In genomic region chr19:4914736-4915501, GRCh38 we compare ENCODE assay signal across 1 cellular context.
TF ChIP-seq lines count a peak whose summit lies in the region.

No MANE protein-coding gene starts in this region.

TF ChIP-seq in HEK293, 187 proteins besides CTCF, POLR2A, EP300 and RAD21 (continued from another document and continues in another):
- TF ChIP-seq, protein P1, sequence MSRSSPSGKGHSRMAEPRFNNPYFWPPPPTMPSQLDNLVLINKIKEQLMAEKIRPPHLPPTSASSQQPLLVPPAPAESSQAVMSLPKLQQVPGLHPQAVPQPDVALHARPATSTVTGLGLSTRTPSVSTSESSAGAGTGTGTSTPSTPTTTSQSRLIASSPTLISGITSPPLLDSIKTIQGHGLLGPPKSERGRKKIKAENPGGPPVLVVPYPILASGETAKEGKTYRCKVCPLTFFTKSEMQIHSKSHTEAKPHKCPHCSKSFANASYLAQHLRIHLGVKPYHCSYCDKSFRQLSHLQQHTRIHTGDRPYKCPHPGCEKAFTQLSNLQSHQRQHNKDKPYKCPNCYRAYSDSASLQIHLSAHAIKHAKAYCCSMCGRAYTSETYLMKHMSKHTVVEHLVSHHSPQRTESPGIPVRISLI (tag by site-specific recombination; IDR thresholded peaks at IDR 0.05), result no peak
- TF ChIP-seq ZFP69B (tag by site-specific recombination; IDR thresholded peaks at IDR 0.05) (peak; percentile 85), ZNF366 (tag by site-specific recombination; conservative IDR thresholded peaks at IDR 0.05) (peak; percentile 41; the same call in 1 of the 2 replicates), ZSCAN23 (tag by site-specific recombination; IDR thresholded peaks at IDR 0.05) (no peak), REPIN1 (tag by site-specific recombination; IDR thresholded peaks at IDR 0.05; ENCODE audit: low read depth) (no peak), ZBTB44 (tag by site-specific recombination; IDR thresholded peaks at IDR 0.05) (0 out of 2 replicates have a peak, but pooled peaks have one; percentile 36), ZNF132 (tag by site-specific recombination; IDR thresholded peaks at IDR 0.05; ENCODE audit: borderline replicate concordance) (no peak), ZNF654 (tag by site-specific recombination; IDR thresholded peaks at IDR 0.05; ENCODE audit: low read depth) (no peak), SCRT1 (tag by site-specific recombination; IDR thresholded peaks at IDR 0.05; ENCODE audit: borderline replicate concordance) (peak; percentile 37; the same call in 1 of the 2 replicates), PRDM10 (tag by site-specific recombination; IDR thresholded peaks at IDR 0.05) (0 out of 2 replicates have a peak, but pooled peaks have one; percentile 10), KLF10 (tag by site-specific recombination; IDR thresholded peaks at IDR 0.05) (peak; percentile 93), ZBTB20 (tag by site-specific recombination; IDR thresholded peaks at IDR 0.05) (no peak), ZNF518A (tag by site-specific recombination; conservative IDR thresholded peaks at IDR 0.05; ENCODE audit: low read depth) (no peak), ZNF529 (tag by site-specific recombination; IDR thresholded peaks at IDR 0.05; ENCODE audit: insufficient replicate concordance) (no peak), ZBTB49 (tag by site-specific recombination; IDR thresholded peaks at IDR 0.05; ENCODE audit: low read depth) (no peak), ZNF843 (tag by site-specific recombination; IDR thresholded peaks at IDR 0.05) (no peak), ZNF174 (tag by site-specific recombination; IDR thresholded peaks at IDR 0.05) (no peak), ZNF48 (tag by site-specific recombination; IDR thresholded peaks at IDR 0.05) (no peak), KLF16 (tag by site-specific recombination; IDR thresholded peaks at IDR 0.05) (peak; percentile 69; the same call in 1 of the 2 replicates), ZNF18 (tag by site-specific recombination; IDR thresholded peaks at IDR 0.05) (no peak), ZFP3 (tag by site-specific recombination; IDR thresholded peaks at IDR 0.05; ENCODE audit: low read depth) (no peak), ZNF747 (tag by site-specific recombination; IDR thresholded peaks at IDR 0.05) (no peak), SP2 (tag by site-specific recombination; IDR thresholded peaks at IDR 0.05) (peak; percentile 84), ZNF133 (tag by site-specific recombination; IDR thresholded peaks at IDR 0.05) (no peak), MYNN (tag by site-specific recombination; IDR thresholded peaks at IDR 0.05; ENCODE audit: borderline replicate concordance) (no peak), ZNF350 (tag by site-specific recombination; IDR thresholded peaks at IDR 0.05) (no peak), ZNF560 (tag by site-specific recombination; IDR thresholded peaks at IDR 0.05; ENCODE audit: borderline replicate concordance) (no peak), YY1 (tag by site-specific recombination; IDR thresholded peaks at IDR 0.05) (0 out of 2 replicates have a peak, but pooled peaks have one; percentile 30), ZNF221 (tag by site-specific recombination; IDR thresholded peaks at IDR 0.05; ENCODE audit: borderline replicate concordance) (no peak)
- TF ChIP-seq, protein P2, sequence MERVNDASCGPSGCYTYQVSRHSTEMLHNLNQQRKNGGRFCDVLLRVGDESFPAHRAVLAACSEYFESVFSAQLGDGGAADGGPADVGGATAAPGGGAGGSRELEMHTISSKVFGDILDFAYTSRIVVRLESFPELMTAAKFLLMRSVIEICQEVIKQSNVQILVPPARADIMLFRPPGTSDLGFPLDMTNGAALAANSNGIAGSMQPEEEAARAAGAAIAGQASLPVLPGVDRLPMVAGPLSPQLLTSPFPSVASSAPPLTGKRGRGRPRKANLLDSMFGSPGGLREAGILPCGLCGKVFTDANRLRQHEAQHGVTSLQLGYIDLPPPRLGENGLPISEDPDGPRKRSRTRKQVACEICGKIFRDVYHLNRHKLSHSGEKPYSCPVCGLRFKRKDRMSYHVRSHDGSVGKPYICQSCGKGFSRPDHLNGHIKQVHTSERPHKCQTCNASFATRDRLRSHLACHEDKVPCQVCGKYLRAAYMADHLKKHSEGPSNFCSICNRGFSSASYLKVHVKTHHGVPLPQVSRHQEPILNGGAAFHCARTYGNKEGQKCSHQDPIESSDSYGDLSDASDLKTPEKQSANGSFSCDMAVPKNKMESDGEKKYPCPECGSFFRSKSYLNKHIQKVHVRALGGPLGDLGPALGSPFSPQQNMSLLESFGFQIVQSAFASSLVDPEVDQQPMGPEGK (tag by site-specific recombination; IDR thresholded peaks at IDR 0.05), result peak; percentile 87
- TF ChIP-seq, protein P3, sequence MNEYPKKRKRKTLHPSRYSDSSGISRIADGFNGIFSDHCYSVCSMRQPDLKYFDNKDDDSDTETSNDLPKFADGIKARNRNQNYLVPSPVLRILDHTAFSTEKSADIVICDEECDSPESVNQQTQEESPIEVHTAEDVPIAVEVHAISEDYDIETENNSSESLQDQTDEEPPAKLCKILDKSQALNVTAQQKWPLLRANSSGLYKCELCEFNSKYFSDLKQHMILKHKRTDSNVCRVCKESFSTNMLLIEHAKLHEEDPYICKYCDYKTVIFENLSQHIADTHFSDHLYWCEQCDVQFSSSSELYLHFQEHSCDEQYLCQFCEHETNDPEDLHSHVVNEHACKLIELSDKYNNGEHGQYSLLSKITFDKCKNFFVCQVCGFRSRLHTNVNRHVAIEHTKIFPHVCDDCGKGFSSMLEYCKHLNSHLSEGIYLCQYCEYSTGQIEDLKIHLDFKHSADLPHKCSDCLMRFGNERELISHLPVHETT (tag by site-specific recombination; IDR thresholded peaks at IDR 0.05), result no peak
- TF ChIP-seq, protein P4, sequence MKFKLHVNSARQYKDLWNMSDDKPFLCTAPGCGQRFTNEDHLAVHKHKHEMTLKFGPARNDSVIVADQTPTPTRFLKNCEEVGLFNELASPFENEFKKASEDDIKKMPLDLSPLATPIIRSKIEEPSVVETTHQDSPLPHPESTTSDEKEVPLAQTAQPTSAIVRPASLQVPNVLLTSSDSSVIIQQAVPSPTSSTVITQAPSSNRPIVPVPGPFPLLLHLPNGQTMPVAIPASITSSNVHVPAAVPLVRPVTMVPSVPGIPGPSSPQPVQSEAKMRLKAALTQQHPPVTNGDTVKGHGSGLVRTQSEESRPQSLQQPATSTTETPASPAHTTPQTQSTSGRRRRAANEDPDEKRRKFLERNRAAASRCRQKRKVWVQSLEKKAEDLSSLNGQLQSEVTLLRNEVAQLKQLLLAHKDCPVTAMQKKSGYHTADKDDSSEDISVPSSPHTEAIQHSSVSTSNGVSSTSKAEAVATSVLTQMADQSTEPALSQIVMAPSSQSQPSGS (tag by site-specific recombination; IDR thresholded peaks at IDR 0.05; ENCODE audit: low read depth), result 0 out of 2 replicates have a peak, but pooled peaks have one; percentile 13
